8 cellular contexts compared by ENCODE assay signal in the genomic region with DNA sequence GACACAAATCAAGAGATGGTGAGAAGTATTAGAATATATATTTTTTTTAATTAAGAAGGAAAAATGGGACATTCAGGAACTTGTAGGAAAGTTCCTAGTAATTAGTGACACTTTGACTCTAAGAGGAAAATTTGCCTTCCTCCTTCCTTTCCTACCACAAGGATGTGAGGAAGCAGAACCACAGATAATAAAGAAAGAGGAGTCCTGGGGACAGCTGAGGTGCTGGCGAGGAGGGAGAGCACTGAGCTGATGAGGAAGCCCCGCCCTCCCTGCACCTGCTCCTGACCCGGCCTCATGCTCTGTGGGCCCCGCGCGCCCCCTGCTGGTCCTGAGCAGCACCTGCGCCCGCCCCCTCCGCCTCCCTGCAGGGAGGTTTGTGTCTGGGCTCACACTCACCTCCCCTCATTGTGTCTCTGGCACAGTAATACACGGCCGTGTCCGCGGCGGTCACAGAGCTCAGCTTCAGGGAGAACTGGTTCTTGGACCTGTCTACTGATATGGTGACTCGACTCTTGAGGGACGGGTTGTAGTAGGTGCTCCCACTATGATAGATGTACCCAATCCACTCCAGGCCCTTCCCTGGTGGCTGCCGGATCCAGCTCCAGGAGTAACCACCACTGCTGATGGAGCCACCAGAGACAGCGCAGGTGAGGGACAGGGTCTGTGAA.
DNase-seq lines count a peak whose midpoint lies in the region; ATAC-seq and TF ChIP-seq lines count a peak whose summit lies in the region.
"Not testable (repeated sequence)": the region's sequence is repeated elsewhere in the genome, so short reads cannot be mapped to it uniquely, and the experiment has no call there.

No MANE protein-coding gene starts in this region.

- not testable (repeated sequence) for H4K20me1 ChIP-seq in KMS-11 (ENCODE audit: insufficient read depth)

- intact Hi-C loops in Calu3 (cut with micrococcal nuclease; ENCODE audit: unreplicated experiment); body of pancreas (cut with DNase I); lower lobe of right lung (cut with DNase I): not testable (repeated sequence)

- not testable (repeated sequence) for H3K4me3 ChIP-seq in KMS-11 (IDR thresholded peaks at IDR 0.05; ENCODE audit: insufficient read depth, low read depth, low read length); body of pancreas; lower lobe of right lung

- not testable (repeated sequence) for H3K27ac ChIP-seq in KMS-11, body of pancreas, lower lobe of right lung

- not testable (repeated sequence) for H3K27ac Mint-ChIP-seq in Calu3 (ENCODE audit: unreplicated experiment); T-helper 2 cell treated with Interferon-gamma antibody and Interleukin-4, amounts not matched to agents 5 μg/mL and 100 μg/mL, for 36 hours

- H3K27me3 ChIP-seq in KMS-11 (ENCODE audit: insufficient read depth, low read depth); lower lobe of right lung (ENCODE audit: low read depth): not testable (repeated sequence)
- peaks cover 0 to 11% of the 10 kb centered on the region in 2 donors for H3K27me3 ChIP-seq in body of pancreas

- H3K9me3 Mint-ChIP-seq in Calu3 (ENCODE audit: low read depth, unreplicated experiment); T-helper 2 cell treated with Interferon-gamma antibody and Interleukin-4, amounts not matched to agents 5 μg/mL and 100 μg/mL, for 36 hours: not testable (repeated sequence)

- not testable (repeated sequence) for H3K9ac ChIP-seq in KMS-11

- not testable (repeated sequence) for H3K36me3 Mint-ChIP-seq in Calu3 (ENCODE audit: insufficient read depth, unreplicated experiment); T-helper 2 cell treated with Interferon-gamma antibody and Interleukin-4, amounts not matched to agents 5 μg/mL and 100 μg/mL, for 36 hours (ENCODE audit: low read depth)

- not testable (repeated sequence) for H3K4me3 Mint-ChIP-seq in Calu3 (ENCODE audit: low read depth, unreplicated experiment); T-helper 2 cell treated with Interferon-gamma antibody and Interleukin-4, amounts not matched to agents 5 μg/mL and 100 μg/mL, for 36 hours

- TF ChIP-seq CTCF in Calu3 (IDR thresholded peaks at IDR 0.05; ENCODE audit: unreplicated experiment): not testable (repeated sequence)
- TF ChIP-seq CTCF in KMS-11 (conservative IDR thresholded peaks at IDR 0.05; ENCODE audit: low read depth, low read length) (0 out of 2 replicates have a peak, but pooled peaks have one; percentile 17), body of pancreas (IDR thresholded peaks at IDR 0.05) (peak; percentile 22 to 84 (median 52)), lower lobe of right lung (IDR thresholded peaks at IDR 0.05) (peak; percentile 10)

- H3K27me3 Mint-ChIP-seq in Calu3 (ENCODE audit: unreplicated experiment): peaks cover 36% of the 10 kb centered on the region
- peaks cover 34% of the 10 kb centered on the region for H3K27me3 Mint-ChIP-seq in T-helper 2 cell treated with Interferon-gamma antibody and Interleukin-4, amounts not matched to agents 5 μg/mL and 100 μg/mL, for 36 hours (ENCODE audit: low read depth)

- not testable (repeated sequence) for H3K9me3 ChIP-seq in body of pancreas, lower lobe of right lung

- H3K4me2 ChIP-seq in KMS-11: not testable (repeated sequence)

- not testable (repeated sequence) for TF ChIP-seq POLR2A in body of pancreas (IDR thresholded peaks at IDR 0.05)

- BruUV-seq in Calu3 (replicated peaks; lab: Mats Ljungman, UMichigan): not testable (repeated sequence)

- not testable (repeated sequence) for ATAC-seq in body of pancreas; lower lobe of right lung; stimulated activated naive CD8-positive, alpha-beta T cell treated with anti-CD3 and anti-CD28 coated beads, Interleukin-15, Interleukin-2, amounts not matched to agents 100 U/mL and 50 U/mL, for 24 hours

- H3K4me1 Mint-ChIP-seq in Calu3 (ENCODE audit: low read depth, unreplicated experiment); T-helper 2 cell treated with Interferon-gamma antibody and Interleukin-4, amounts not matched to agents 5 μg/mL and 100 μg/mL, for 36 hours (ENCODE audit: low read depth): not testable (repeated sequence)

- CTCF ChIA-PET in Calu3 (lab: Charles Lee): not testable (repeated sequence)

- 11 to 33% methylated on average over 14 to 18 of the region's 18 CpGs for WGBS in body of pancreas, 2 donors

- peaks cover 10% of the 10 kb centered on the region for H3K4me1 ChIP-seq in KMS-11 (ENCODE audit: low read depth, poor library complexity, severe bottlenecking)
- H3K4me1 ChIP-seq in body of pancreas, lower lobe of right lung: not testable (repeated sequence)

- H3K79me2 ChIP-seq in KMS-11 (ENCODE audit: insufficient read depth, low read depth): not testable (repeated sequence)

- H2AFZ ChIP-seq in KMS-11 (ENCODE audit: low read depth): not testable (repeated sequence)

- peak; percentile 69 for DNase-seq in Calu3
- peak; percentile 81 for DNase-seq in T-helper 2 cell treated with Interferon-gamma antibody and Interleukin-4, amounts not matched to agents 5 μg/mL and 100 μg/mL, for 36 hours (ENCODE audit: low spot score)
- peak; percentile 85 for DNase-seq in activated CD8-positive, alpha-beta memory T cell treated with anti-CD3 and anti-CD28 coated beads, Interleukin-2, amount 50 U/mL, for 48 hours
- peak; percentile 43 to 85 (median 65) for DNase-seq in body of pancreas
- DNase-seq in lower lobe of right lung: peak; percentile 69
- DNase-seq in stimulated activated CD4-positive, alpha-beta T cell treated with anti-CD3 and anti-CD28 coated beads, Interleukin-1b, Interleukin-23, amount 100 ng/mL, for 48 hours: peak; percentile 76
- DNase-seq in stimulated activated naive CD8-positive, alpha-beta T cell treated with anti-CD3 and anti-CD28 coated beads, Interleukin-15, Interleukin-2, amounts not matched to agents 100 U/mL and 50 U/mL, for 24 hours: peak; percentile 48

- not testable (repeated sequence) for H3K36me3 ChIP-seq in KMS-11 (ENCODE audit: insufficient read depth); body of pancreas (replicated peaks in 1 of 2; ENCODE audit: insufficient read depth in 1 of 2, low read depth in 2 of 2); lower lobe of right lung
